Comparison of ENCODE assay signal across 22 cellular contexts in genomic region chr16:84838383-84838948, GRCh38. TPM values are rescaled to one million over a fixed set of nuclear protein-coding genes. Genes with fewer than 3 reads are reported as not detected.
DNase-seq lines count a peak whose midpoint lies in the region; ATAC-seq, FAIRE-seq and TF ChIP-seq lines count a peak whose summit lies in the region.
"Had no signal": no experiment of that assay in that cellular context is flagged by ENCODE, and none has a peak within 500 bp of the region (broad histone marks: within the 10 kb centered on the region; RNA-seq: fewer than 3 reads in every experiment).

No MANE protein-coding gene starts in this region.

- TF ChIP-seq RAD21 in Ishikawa (IDR thresholded peaks at IDR 0.05; ENCODE audit: low read depth) (no peak), HepG2 (CRISPR knock-in tag; IDR thresholded peaks at IDR 0.05) (no peak)

- POLR2A ChIA-PET in HepG2 (lab: Yijun Ruan, JAX) = no interaction called here

- H3K4me3 ChIP-seq in ACC112 (ENCODE audit: low read depth, low read length) = no peak overlapping the region
- H3K4me3 ChIP-seq in esophagus squamous epithelium = no peak overlapping the region
- H3K4me3 ChIP-seq in trophoblast cell (ENCODE audit: low read depth, low read length) = no peak overlapping the region
- H3K4me3 ChIP-seq in HepG2 (replicated peaks in 1 of 3; ENCODE audit: insufficient read depth in 1 of 3, low read depth in 2 of 3, low read length in 3 of 3) = no peak overlapping the region
- H3K4me3 ChIP-seq: lung, SJCRH30, thoracic aorta had no signal

- no peaks in the 10 kb centered on the region for H3K4me1 Mint-ChIP-seq in activated T-helper 17 cell treated with anti-CD3 and anti-CD28 coated beads, Interleukin-2, amount 50 U/mL, for 72 hours
- H3K4me1 Mint-ChIP-seq: activated B cell treated with CpG ODN at 0.5 μM for 24 hours; activated CD4-positive, alpha-beta memory T cell treated with anti-CD3 and anti-CD28 coated beads, Interleukin-2, amount 10 ng/mL, durations not matched to agents 7 days and 5 days; IgD-negative memory B cell had no signal

- H4K8ac ChIP-seq in trophoblast cell (ENCODE audit: low read depth, low read length) = no peak overlapping the region

- no peaks in the 10 kb centered on the region for H3K36me3 Mint-ChIP-seq in activated T-helper 17 cell treated with anti-CD3 and anti-CD28 coated beads, Interleukin-2, amount 50 U/mL, for 72 hours (ENCODE audit: low read depth)
- H3K36me3 Mint-ChIP-seq: activated naive CD8-positive, alpha-beta T cell; brain; naive thymus-derived CD4-positive, alpha-beta T cell had no signal

- ATAC-seq in activated T-helper 17 cell treated with anti-CD3 and anti-CD28 coated beads, Interleukin-2, amount 50 U/mL, for 72 hours (replicated peaks) = no peak
- ATAC-seq in HepG2 = no peak
- ATAC-seq: naive thymus-derived CD4-positive, alpha-beta T cell had no signal

- TF ChIP-seq POLR2A in esophagus squamous epithelium (IDR thresholded peaks at IDR 0.05) (no peak), erythroblast (IDR thresholded peaks at IDR 0.05; ENCODE audit: low read length) (no peak), HepG2 (IDR thresholded peaks at IDR 0.05; ENCODE audit: insufficient read depth in 1 of 2, low read depth in 2 of 2, low read length in 2 of 2) (no peak)

- H3K27ac ChIP-seq in ACC112 (ENCODE audit: low read depth, low read length) (peak overlapping the region; percentile 99), esophagus squamous epithelium (peak overlapping the region; percentile 18 to 93 (median 76)), trophoblast cell (ENCODE audit: low read depth, low read length) (no peak overlapping the region), HepG2 (ENCODE audit: extremely low read length, insufficient read depth, low read length) (no peak overlapping the region)
- H3K27ac ChIP-seq: epithelial cell of prostate, SJCRH30, thoracic aorta had no signal

- TF ChIP-seq CTCF in esophagus squamous epithelium (IDR thresholded peaks at IDR 0.05) = no peak
- TF ChIP-seq CTCF in HepG2 (CRISPR knock-in tag; IDR thresholded peaks at IDR 0.05) = no peak

- no peaks in the 10 kb centered on the region for H3K36me3 ChIP-seq in ACC112 (ENCODE audit: insufficient read depth, low read length)
- peaks cover 0 to 19% (median 0%) of the 10 kb centered on the region in 3 donors for H3K36me3 ChIP-seq in esophagus squamous epithelium
- peaks cover 46 to 55% of the 10 kb centered on the region in 2 experiments for H3K36me3 ChIP-seq in trophoblast cell (ENCODE audit: control insufficient read depth in 1 of 2, insufficient read depth in 2 of 2, low read length in 2 of 2)
- no peaks in the 10 kb centered on the region for H3K36me3 ChIP-seq in HepG2 (replicated peaks in 1 of 2; ENCODE audit: control insufficient read depth in 1 of 2, insufficient read depth in 2 of 2, low read length in 2 of 2)
- H3K36me3 ChIP-seq: SJCRH30, thoracic aorta had no signal

- H3K9ac ChIP-seq in trophoblast cell (ENCODE audit: low read length) (no peak overlapping the region), HepG2 (ENCODE audit: insufficient read depth, low read depth, low read length) (no peak overlapping the region)

- H2AK5ac ChIP-seq in trophoblast cell (ENCODE audit: low read length) = no peak overlapping the region

- no peak overlapping the region for H3K4me3 Mint-ChIP-seq in activated T-helper 17 cell treated with anti-CD3 and anti-CD28 coated beads, Interleukin-2, amount 50 U/mL, for 72 hours
- H3K4me3 Mint-ChIP-seq: activated B cell treated with CpG ODN at 0.5 μM for 24 hours; activated CD4-positive, alpha-beta memory T cell treated with anti-CD3 and anti-CD28 coated beads, Interleukin-2, amount 10 ng/mL, durations not matched to agents 7 days and 5 days; activated naive CD8-positive, alpha-beta T cell; brain; dendritic cell treated with granulocyte-macrophage colony-stimulating factor and Interleukin-4, amounts not matched to agents 40 ng/mL and 50 ng/mL, for 4 days; IgD-negative memory B cell; naive thymus-derived CD4-positive, alpha-beta T cell had no signal

- H3K4me1 ChIP-seq in ACC112 (ENCODE audit: control insufficient read depth, insufficient read depth, low read length, unreplicated experiment) (peaks cover 64% of the 10 kb centered on the region), esophagus squamous epithelium (peaks cover 30 to 94% (median 63%) of the 10 kb centered on the region in 3 donors), trophoblast cell (ENCODE audit: control insufficient read depth in 1 of 2, insufficient read depth in 2 of 2, low read length in 2 of 2) (peaks cover 54 to 63% of the 10 kb centered on the region in 2 experiments), HepG2 (ENCODE audit: insufficient read depth, low read length) (no peaks in the 10 kb centered on the region)
- H3K4me1 ChIP-seq: SJCRH30 had no signal

- DNase-seq in esophagus squamous epithelium (lab: John Stamatoyannopoulos, UW) (no peak), trophoblast cell (no peak), erythroblast (lab: John Stamatoyannopoulos, UW) (no peak), HepG2 (ENCODE audit: low spot score) (no peak), MV-4-11 (lab: John Stamatoyannopoulos, UW) (no peak)
- DNase-seq: activated B cell treated with CpG ODN at 0.5 μM for 24 hours; activated CD4-positive, alpha-beta memory T cell treated with anti-CD3 and anti-CD28 coated beads, Interleukin-2, amount 10 ng/mL, durations not matched to agents 7 days and 5 days; activated T-cell treated with anti-CD3 and anti-CD28 coated beads, Interleukin-2, amount 50 U/mL, for 48 hours; naive thymus-derived CD4-positive, alpha-beta T cell; NCI-H2081 treated with DMSO at 0.1 percent for 48 hours; SJCRH30; stimulated activated CD4-positive, alpha-beta T cell treated with anti-CD3 and anti-CD28 coated beads, Interleukin-12 subunit alpha, Interleukin-12 subunit beta, amount 100 ng/mL, for 4 hours had no signal

- no peaks in the 10 kb centered on the region for H3K9me3 Mint-ChIP-seq in activated T-helper 17 cell treated with anti-CD3 and anti-CD28 coated beads, Interleukin-2, amount 50 U/mL, for 72 hours
- H3K9me3 Mint-ChIP-seq: activated B cell treated with CpG ODN at 0.5 μM for 24 hours; activated CD4-positive, alpha-beta memory T cell treated with anti-CD3 and anti-CD28 coated beads, Interleukin-2, amount 10 ng/mL, durations not matched to agents 7 days and 5 days; brain; dendritic cell treated with granulocyte-macrophage colony-stimulating factor and Interleukin-4, amounts not matched to agents 40 ng/mL and 50 ng/mL, for 4 days had no signal

- BruUV-seq in HepG2 (replicated peaks; lab: Mats Ljungman, UMichigan) = no TSS peak

- TF ChIP-seq EP300 in Ishikawa (IDR thresholded peaks at IDR 0.05; ENCODE audit: borderline replicate concordance) = no peak
- TF ChIP-seq EP300 in HepG2 (IDR thresholded peaks at IDR 0.05; ENCODE audit: low read depth in 2 of 2, low read length in 2 of 2) = no peak
- no peak for TF ChIP-seq EP300 in HepG2 (CRISPR knock-in tag; IDR thresholded peaks at IDR 0.05; ENCODE audit: borderline replicate concordance)

- in situ Hi-C loops in HepG2 (cut with HindIII; ENCODE audit: extremely low pct_ligation_motif_present, low pct_unique_long_range_greater_than_20kb) = no loop called here

- intact Hi-C loops in esophagus squamous epithelium (cut with DNase I) (no loop called here), HepG2 (cut with micrococcal nuclease; ENCODE audit: unreplicated experiment) (loop anchor here (5.0 kb wide), 1 partner anchor 909 kb away; no protein-coding TSS in a partner anchor)

- H4K20me1 ChIP-seq in HepG2 (ENCODE audit: insufficient read depth, low read length) = no peaks in the 10 kb centered on the region

- H2BK12ac ChIP-seq in trophoblast cell (ENCODE audit: low read length) = no peak overlapping the region

- H3K9me3 ChIP-seq in esophagus squamous epithelium = no peaks in the 10 kb centered on the region
- no peaks in the 10 kb centered on the region for H3K9me3 ChIP-seq in trophoblast cell (ENCODE audit: insufficient read depth, low read depth, low read length)
- H3K9me3 ChIP-seq in HepG2 (ENCODE audit: low read length) = no peaks in the 10 kb centered on the region
- H3K9me3 ChIP-seq: SJCRH30, thoracic aorta had no signal

- peaks cover 10% of the 10 kb centered on the region for H3K27me3 Mint-ChIP-seq in activated T-helper 17 cell treated with anti-CD3 and anti-CD28 coated beads, Interleukin-2, amount 50 U/mL, for 72 hours

- H3K23ac ChIP-seq in trophoblast cell (ENCODE audit: low read length) = no peak overlapping the region

- peak overlapping the region; percentile 23 for H3K18ac ChIP-seq in trophoblast cell (ENCODE audit: low read length)

- peaks cover 32% of the 10 kb centered on the region for H3K79me1 ChIP-seq in trophoblast cell (ENCODE audit: low read length)

- FAIRE-seq in HepG2 (lab: Jason Lieb, UNC) = no peak

- H4K91ac ChIP-seq in trophoblast cell (ENCODE audit: low read depth, low read length) = no peak overlapping the region

- WGBS in esophagus squamous epithelium, 2 donors = 79 to 100% methylated on average over 2 to 5 of the region's 19 CpGs
- WGBS in trophoblast cell (ENCODE audit: extremely low coverage, insufficient coverage, insufficient read length) = no CpG with 5 or more reads among the region's 19 CpGs
- 65% methylated on average over 11 of the region's 19 CpGs for WGBS in HepG2 (ENCODE audit: low lambda C conversion rate)

- no peak overlapping the region for H2BK5ac ChIP-seq in trophoblast cell (ENCODE audit: low read depth, low read length, poor library complexity)

- H3K27ac Mint-ChIP-seq in activated T-helper 17 cell treated with anti-CD3 and anti-CD28 coated beads, Interleukin-2, amount 50 U/mL, for 72 hours = no peak overlapping the region
- H3K27ac Mint-ChIP-seq: activated B cell treated with CpG ODN at 0.5 μM for 24 hours; activated CD4-positive, alpha-beta memory T cell treated with anti-CD3 and anti-CD28 coated beads, Interleukin-2, amount 10 ng/mL, durations not matched to agents 7 days and 5 days; activated naive CD8-positive, alpha-beta T cell; dendritic cell treated with granulocyte-macrophage colony-stimulating factor and Interleukin-4, amounts not matched to agents 40 ng/mL and 50 ng/mL, for 4 days; IgD-negative memory B cell; naive thymus-derived CD4-positive, alpha-beta T cell had no signal

- H2AFZ ChIP-seq in ACC112 (ENCODE audit: low read length, unreplicated experiment) (no peak overlapping the region), trophoblast cell (ENCODE audit: insufficient read depth, low read length, poor library complexity) (no peak overlapping the region), HepG2 (ENCODE audit: low read length) (no peak overlapping the region)

- no peak overlapping the region for H3K4ac ChIP-seq in trophoblast cell (ENCODE audit: low read depth, low read length)

- H3K4me2 ChIP-seq in trophoblast cell (ENCODE audit: low read length) (no peak overlapping the region), HepG2 (ENCODE audit: low read depth, low read length) (no peak overlapping the region)

- no peak overlapping the region for H3K14ac ChIP-seq in trophoblast cell (ENCODE audit: low read length)

- peak overlapping the region; percentile 15 for H2BK120ac ChIP-seq in trophoblast cell (ENCODE audit: insufficient read depth, low read length, poor library complexity)

- no peak overlapping the region for H4K12ac ChIP-seq in trophoblast cell (ENCODE audit: low read depth, low read length)

- H3K27me3 ChIP-seq in ACC112 (ENCODE audit: insufficient read depth, low read length) = no peaks in the 10 kb centered on the region
- peaks cover 0 to 15% (median 0%) of the 10 kb centered on the region in 4 donors for H3K27me3 ChIP-seq in esophagus squamous epithelium
- H3K27me3 ChIP-seq in trophoblast cell (ENCODE audit: insufficient read depth, low read length) = no peaks in the 10 kb centered on the region
- peaks cover 20 to 77% of the 10 kb centered on the region in 2 experiments for H3K27me3 ChIP-seq in HepG2 (ENCODE audit: control insufficient read depth in 1 of 2, insufficient read depth in 2 of 2, low read length in 2 of 2)
- H3K27me3 ChIP-seq: SJCRH30 had no signal

- CTCF ChIA-PET in HepG2 (lab: Yijun Ruan, JAX; ENCODE audit: low intra/inter-chr PET ratio, low total read pairs) = no interaction called here

- H3K79me2 ChIP-seq in ACC112 (ENCODE audit: control insufficient read depth, insufficient read depth, low read length, unreplicated experiment) (peaks cover 17% of the 10 kb centered on the region), trophoblast cell (ENCODE audit: control insufficient read depth, insufficient read depth, low read length, poor library complexity) (peaks cover 8% of the 10 kb centered on the region), HepG2 (ENCODE audit: insufficient read depth, low read length) (no peaks in the 10 kb centered on the region)

RNA-seq across cellular contexts. Expression of gene CRISPLD2, which starts 18.7 kb away (rescaled TPM):
- total RNA-seq in esophagus squamous epithelium = 100 to 1,000 TPM in 1 of 4 donors, 10 to 100 TPM in 2, 1 to 10 TPM in 1; 6.0 to 166 (median 24.2) TPM
- 121 and 124 TPM in 2 replicates for polyA plus RNA-seq in trophoblast cell (2013)
- under 1 TPM; 0.30 to 0.66 TPM for total RNA-seq in activated T-helper 17 cell treated with anti-CD3 and anti-CD28 coated beads, Interleukin-2, amount 50 U/mL, for 72 hours
- 0.14 and 0.31 TPM in 2 replicates for total RNA-seq in HepG2 (2016; rRNA removed; fragmentation: Illumina TruSeq; extraction: Trizol)
- not detected in 2 replicates for total RNA-seq in HepG2 (2016; cell fraction: cytosol; rRNA removed; fragmentation: Illumina TruSeq; extraction: Trizol; ENCODE audit: low read depth)
- total RNA-seq in HepG2 (2016; cell fraction: insoluble cytoplasmic fraction; rRNA removed; fragmentation: Illumina TruSeq; extraction: Trizol) = 0.15 TPM in 2 replicates
- not detected in 2 replicates for total RNA-seq in HepG2 (2016; cell fraction: membrane; rRNA removed; fragmentation: Illumina TruSeq; extraction: Trizol)
- total RNA-seq in HepG2 (2016; cell fraction: nucleus; rRNA removed; fragmentation: Illumina TruSeq; extraction: Trizol) = not detected in 2 replicates
- polyA plus RNA-seq in HepG2 (2011; rRNA removed) = 0.04 and 0.25 TPM in 2 replicates
- 0.05 and 0.15 TPM in 2 replicates for polyA plus RNA-seq in HepG2 (2011; cell fraction: cytosol; rRNA removed)
- polyA plus RNA-seq in HepG2 (2011; cell fraction: nucleus; rRNA removed) = 0.08 and 0.17 TPM in 2 replicates
- polyA plus RNA-seq in HepG2 (2012) = 0.07 and 0.31 TPM in 2 replicates
- polyA plus RNA-seq in HepG2 (2016; cell fraction: cytosol; fragmentation: Illumina TruSeq; extraction: Trizol; ENCODE audit: low read depth) = not detected in 2 replicates
- not detected in 2 replicates for polyA plus RNA-seq in HepG2 (2016; cell fraction: insoluble cytoplasmic fraction; fragmentation: Illumina TruSeq; extraction: Trizol; ENCODE audit: low read depth)
- not detected in 2 replicates for polyA plus RNA-seq in HepG2 (2016; cell fraction: membrane; fragmentation: Illumina TruSeq; extraction: Trizol; ENCODE audit: low read depth)
- polyA plus RNA-seq in HepG2 (2016; cell fraction: nucleus; fragmentation: Illumina TruSeq; extraction: Trizol; ENCODE audit: insufficient read depth, low read depth) = 0.33 TPM in 1 of 2 replicates, not detected in the other
- 0.44 and 0.89 TPM in 2 replicates for polyA minus RNA-seq in HepG2 (2011; rRNA and poly(A)+ RNA removed; ENCODE audit: low replicate concordance)
- not detected in 2 replicates for polyA minus RNA-seq in HepG2 (2011; cell fraction: cytosol; rRNA and poly(A)+ RNA removed)
- 0.25 and 0.77 TPM in 2 replicates for polyA minus RNA-seq in HepG2 (2011; cell fraction: nucleus; rRNA and poly(A)+ RNA removed)
- total RNA-seq: activated B cell treated with CpG ODN at 0.5 μM for 24 hours had no signal
- polyA plus RNA-seq: IgD-negative memory B cell had no signal

Comparison
In these comparisons a context has a peak if more than half of its experiments do, and no peak if none do; other contexts are left out.
1. H3K27ac ChIP-seq: peak in ACC112 (single experiment) and esophagus squamous epithelium (4 of 4); none in trophoblast cell (single experiment) and HepG2 (single experiment).
2. RNA of gene CRISPLD2, which starts 18.7 kb away (total RNA-seq): 6.0 to 166 TPM in esophagus squamous epithelium; 0.30 to 0.66 TPM in activated T-helper 17 cell treated with anti-CD3 and anti-CD28 coated beads, Interleukin-2, amount 50 U/mL, for 72 hours and 0.14 to 0.31 TPM in HepG2; every median in the first group is over 4 times any median in the second.